Comparison of ENCODE assay signal across 14 cellular contexts in genomic region chr10:122492955-122493597, GRCh38. TPM values are rescaled to one million over a fixed set of nuclear protein-coding genes. Genes with fewer than 3 reads are reported as not detected.
A peak's percentile ranks its signal among the peaks of the same experiment; 100 is the strongest.
DNase-seq lines count a peak whose midpoint lies in the region; ATAC-seq and TF ChIP-seq lines count a peak whose summit lies in the region.
"Had no signal": no experiment of that assay in that cellular context is flagged by ENCODE, and none has a peak within 500 bp of the region (broad histone marks: within the 10 kb centered on the region; RNA-seq: fewer than 3 reads in every experiment).

No MANE protein-coding gene starts in this region.

- intact Hi-C loops in Right ventricle myocardium inferior (cut with DNase I) = no loop called here
- intact Hi-C loops in cardiac septum (cut with DNase I) = no loop called here
- intact Hi-C loops in psoas muscle (cut with DNase I) = loop anchor here in 1 of 2 donors (2.0 kb wide), 1 partner anchor 18 kb away; no protein-coding TSS in a partner anchor
- intact Hi-C loops in Caco-2 (cut with micrococcal nuclease; ENCODE audit: unreplicated experiment) = no loop called here

- no peak for TF ChIP-seq RAD21 in SK-N-SH (IDR thresholded peaks at IDR 0.05; ENCODE audit: low read length)

- no peaks in the 10 kb centered on the region for H3K9me3 Mint-ChIP-seq in Caco-2 (ENCODE audit: unreplicated experiment)
- no peaks in the 10 kb centered on the region for H3K9me3 Mint-ChIP-seq in CD8-positive, alpha-beta memory T cell
- H3K9me3 Mint-ChIP-seq: activated T-helper 2 cell treated with anti-CD3 and anti-CD28 coated beads, Interferon-gamma antibody, Interleukin-2, Interleukin-4, amounts not matched to agents 10 μg/mL and 5 μg/mL and 100 μg/mL, durations not matched to agents 14 hours and 24 hours and 36 hours; central memory CD8-positive, alpha-beta T cell had no signal

- no peak overlapping the region for H2AFZ ChIP-seq in SK-N-SH (ENCODE audit: low read depth)

- 71 to 74% (median 72%) methylated on average over 10 of the region's 10 CpGs for WGBS in psoas muscle, 3 donors
- 86% methylated on average over 9 of the region's 10 CpGs for WGBS in SK-N-SH (ENCODE audit: low lambda C conversion rate)

- H4K20me1 ChIP-seq in SK-N-SH (ENCODE audit: insufficient read depth) = no peaks in the 10 kb centered on the region

- peak overlapping the region; percentile 14 for H3K27ac ChIP-seq in psoas muscle
- no peak overlapping the region for H3K27ac ChIP-seq in CD8-positive, alpha-beta memory T cell (ENCODE audit: low read depth, low read length)
- peak overlapping the region in 1 of 2 experiments; percentile 20; a peak in 1 of 4 replicates for H3K27ac ChIP-seq in SK-N-SH (ENCODE audit: low read depth in 2 of 2, low read length in 1 of 2)
- H3K27ac ChIP-seq: 22Rv1 had no signal

- peaks cover 5% of the 10 kb centered on the region for H3K27me3 Mint-ChIP-seq in Caco-2 (ENCODE audit: insufficient read depth, unreplicated experiment)
- peaks cover 5 to 6% of the 10 kb centered on the region in 2 donors for H3K27me3 Mint-ChIP-seq in CD8-positive, alpha-beta memory T cell

- H3K36me3 ChIP-seq in psoas muscle (ENCODE audit: insufficient read depth in 1 of 2, low read depth in 1 of 2) = no peaks in the 10 kb centered on the region
- no peaks in the 10 kb centered on the region for H3K36me3 ChIP-seq in Caco-2 (ENCODE audit: control insufficient read depth, insufficient read depth, low read length)
- no peaks in the 10 kb centered on the region for H3K36me3 ChIP-seq in CD8-positive, alpha-beta memory T cell (ENCODE audit: insufficient read depth, low read length)
- H3K36me3 ChIP-seq in SK-N-SH (replicated peaks in 1 of 2; ENCODE audit: control insufficient read depth in 1 of 2, insufficient read depth in 2 of 2, low read length in 1 of 2) = peaks cover 3 to 6% of the 10 kb centered on the region in 2 experiments

- no peak overlapping the region for H3K9ac ChIP-seq in SK-N-SH

- H3K9me3 ChIP-seq in psoas muscle (no peaks in the 10 kb centered on the region), Caco-2 (no peaks in the 10 kb centered on the region), SK-N-SH (no peaks in the 10 kb centered on the region)
- no peaks in the 10 kb centered on the region for H3K9me3 ChIP-seq in CD8-positive, alpha-beta memory T cell (ENCODE audit: low read length)

- H3K4me1 Mint-ChIP-seq in Caco-2 (ENCODE audit: low read depth, unreplicated experiment) = no peaks in the 10 kb centered on the region
- H3K4me1 Mint-ChIP-seq in CD8-positive, alpha-beta memory T cell = peaks cover 27 to 39% (median 36%) of the 10 kb centered on the region in 3 donors

- H3K4me3 ChIP-seq in fibroblast of villous mesenchyme (ENCODE audit: low read depth, low read length) (no peak overlapping the region), psoas muscle (no peak overlapping the region), Caco-2 (ENCODE audit: low read depth, low read length) (no peak overlapping the region), SK-N-SH (ENCODE audit: low read depth in 2 of 2, low read length in 1 of 2) (no peak overlapping the region)
- H3K4me3 ChIP-seq in CD8-positive, alpha-beta memory T cell (ENCODE audit: low read length) = no peak overlapping the region

- ATAC-seq in Right ventricle myocardium inferior = peak; percentile 80
- peak in 2 of 4 donors; percentile 25 to 30 for ATAC-seq in psoas muscle
- ATAC-seq: stimulated activated naive CD8-positive, alpha-beta T cell treated with anti-CD3 and anti-CD28 coated beads, Interleukin-15, Interleukin-2, amounts not matched to agents 100 U/mL and 50 U/mL, for 24 hours had no signal

- CTCF ChIA-PET in Caco-2 (lab: Charles Lee) (interaction anchor here (0.5 kb wide), 1 partner anchor 24 kb away, joined by 7 read pairs; no protein-coding TSS in a partner anchor), SK-N-SH (lab: Yijun Ruan, JAX) (interaction anchor here (1.0 to 3.4 kb wide), 4 partner anchors 12 to 150 kb away, joined by 3 to 11 read pairs (median 4); no protein-coding TSS in a partner anchor)
- CTCF ChIA-PET in CD8-positive, alpha-beta memory T cell (lab: Charles Lee) = interaction anchor here (0.6 to 1.3 kb wide), 2 partner anchors 11 to 73 kb away, joined by 3 to 5 read pairs; no protein-coding TSS in a partner anchor

- no TSS peak for BruUV-seq in Caco-2 (replicated peaks; lab: Mats Ljungman, UMichigan)

- no peaks in the 10 kb centered on the region for H3K4me1 ChIP-seq in psoas muscle
- no peaks in the 10 kb centered on the region for H3K4me1 ChIP-seq in Caco-2
- H3K4me1 ChIP-seq in CD8-positive, alpha-beta memory T cell (ENCODE audit: insufficient read depth, low read length) = peaks cover 23% of the 10 kb centered on the region
- H3K4me1 ChIP-seq in SK-N-SH (ENCODE audit: control insufficient read depth in 1 of 2, insufficient read depth in 2 of 2, low read depth in 1 of 2, low read length in 1 of 2) = peaks cover 0 to 13% of the 10 kb centered on the region in 2 experiments; a peak in 2 of 4 replicates

- no peaks in the 10 kb centered on the region for H3K9me2 ChIP-seq in SK-N-SH

- H3F3A ChIP-seq in SK-N-SH (replicated peaks; ENCODE audit: insufficient read depth) = peaks cover 15% of the 10 kb centered on the region

- no peak overlapping the region for H3K4me3 Mint-ChIP-seq in Caco-2 (ENCODE audit: unreplicated experiment)
- peak overlapping the region in 1 of 7 donors; percentile 4 for H3K4me3 Mint-ChIP-seq in CD8-positive, alpha-beta memory T cell
- H3K4me3 Mint-ChIP-seq: central memory CD8-positive, alpha-beta T cell had no signal

- H3K27me3 ChIP-seq in psoas muscle (ENCODE audit: insufficient read depth in 3 of 3, low read length in 2 of 3) (no peaks in the 10 kb centered on the region), Caco-2 (replicated peaks; ENCODE audit: control insufficient read depth, insufficient read depth, low read length) (no peaks in the 10 kb centered on the region), SK-N-SH (ENCODE audit: insufficient read depth) (no peaks in the 10 kb centered on the region)
- no peaks in the 10 kb centered on the region for H3K27me3 ChIP-seq in CD8-positive, alpha-beta memory T cell (ENCODE audit: insufficient read depth, low read length, poor library complexity, severe bottlenecking)

- no peaks in the 10 kb centered on the region for H3K36me3 Mint-ChIP-seq in Caco-2 (ENCODE audit: insufficient read depth, unreplicated experiment)
- no peaks in the 10 kb centered on the region for H3K36me3 Mint-ChIP-seq in CD8-positive, alpha-beta memory T cell

- no peak overlapping the region for H3K27ac Mint-ChIP-seq in Caco-2 (ENCODE audit: unreplicated experiment)
- no peak overlapping the region for H3K27ac Mint-ChIP-seq in CD8-positive, alpha-beta memory T cell
- H3K27ac Mint-ChIP-seq: activated T-helper 2 cell treated with anti-CD3 and anti-CD28 coated beads, Interferon-gamma antibody, Interleukin-2, Interleukin-4, amounts not matched to agents 10 μg/mL and 5 μg/mL and 100 μg/mL, durations not matched to agents 14 hours and 24 hours and 36 hours had no signal

- POLR2A ChIA-PET in Caco-2 (lab: Charles Lee) (no interaction called here), SK-N-SH (lab: Yijun Ruan, JAX) (no interaction called here)
- POLR2A ChIA-PET in CD8-positive, alpha-beta memory T cell (lab: Charles Lee) = no interaction called here

- H3K4me2 ChIP-seq in SK-N-SH = no peak overlapping the region

- H3K79me2 ChIP-seq in SK-N-SH (ENCODE audit: insufficient read depth) = no peaks in the 10 kb centered on the region; the same call in 1 of the 2 replicates

- no peak for TF ChIP-seq EP300 in SK-N-SH (IDR thresholded peaks at IDR 0.05; ENCODE audit: borderline replicate concordance in 1 of 2, low read depth in 1 of 2, low read length in 1 of 2)

- DNase-seq in Right ventricle myocardium inferior (ENCODE audit: missing footprints) (no peak), cardiac septum (ENCODE audit: low spot score) (no peak), fibroblast of villous mesenchyme (ENCODE audit: low read depth) (peak; percentile 57), psoas muscle (no peak), Caco-2 (no peak), nucleus accumbens (lab: John Stamatoyannopoulos, UW) (no peak), SK-N-SH (no peak)
- no peak for DNase-seq in CD8-positive, alpha-beta memory T cell
- DNase-seq: stimulated activated CD4-positive, alpha-beta T cell treated with anti-CD3 and anti-CD28 coated beads, Interleukin-4, amount 100 ng/mL, for 24 hours; stimulated activated naive CD8-positive, alpha-beta T cell treated with anti-CD3 and anti-CD28 coated beads, Interleukin-15, Interleukin-2, amounts not matched to agents 100 U/mL and 50 U/mL, for 24 hours had no signal

- no peak for TF ChIP-seq CTCF in fibroblast of villous mesenchyme (IDR thresholded peaks at IDR 0.05; ENCODE audit: insufficient read depth, low read depth, low read length)
- TF ChIP-seq CTCF in psoas muscle (IDR thresholded peaks at IDR 0.05) = no peak
- no peak for TF ChIP-seq CTCF in Caco-2 (IDR thresholded peaks at IDR 0.05; ENCODE audit: insufficient read depth in 1 of 2, low read depth in 1 of 2, low read length in 1 of 2, severe bottlenecking in 1 of 2, unreplicated experiment in 1 of 2)
- TF ChIP-seq CTCF in SK-N-SH (IDR thresholded peaks at IDR 0.05) = no peak

RNA-seq across cellular contexts. Expression of gene HTRA1, which starts 31.7 kb away (rescaled TPM):
- total RNA-seq in Right ventricle myocardium inferior (41.6 TPM), cardiac septum (104 TPM), fibroblast of villous mesenchyme (88.9 and 160 TPM in 2 replicates), psoas muscle (10 to 100 TPM; 11.6 to 30.8 (median 13.2) TPM), Caco-2 (2022) (0.70 and 1.1 TPM in 2 replicates)
- polyA plus RNA-seq in psoas muscle (10 to 100 TPM; 11.4 to 18.7 (median 11.5) TPM), SK-N-SH (2012; rRNA removed) (291 and 339 TPM in 2 replicates)
- under 1 TPM in 1 of 2 experiments, not detected in 1; 0.13 TPM for total RNA-seq in CD8-positive, alpha-beta memory T cell
- 0.56 TPM for polyA plus RNA-seq in CD8-positive, alpha-beta memory T cell
- 289 and 306 TPM in 2 replicates for polyA plus RNA-seq in SK-N-SH (2012; cell fraction: cytosol; rRNA removed)
- 141 and 235 TPM in 2 replicates for polyA plus RNA-seq in SK-N-SH (2012; cell fraction: nucleus; rRNA removed)
- total RNA-seq: activated T-helper 2 cell treated with anti-CD3 and anti-CD28 coated beads, Interferon-gamma antibody, Interleukin-2, Interleukin-4, amounts not matched to agents 10 μg/mL and 5 μg/mL and 100 μg/mL, durations not matched to agents 14 hours and 24 hours and 36 hours; T-helper 1 cell treated with Interleukin-12 subunit alpha and Interleukin-12 subunit beta and Interleukin-4 antibody, amounts not matched to agents 30 ng/mL and 1 ng/mL, for 36 hours had no signal

RNA-seq across cellular contexts. Expression of gene ARMS2, which starts 38.6 kb away (rescaled TPM):
- not detected for total RNA-seq in Right ventricle myocardium inferior
- 0.92 TPM for total RNA-seq in cardiac septum
- total RNA-seq in fibroblast of villous mesenchyme = not detected in 2 replicates
- total RNA-seq in psoas muscle = not detected
- polyA plus RNA-seq in psoas muscle = under 1 TPM in 1 of 3 donors, not detected in 2; 0.47 TPM
- total RNA-seq in Caco-2 (2022) = not detected in 2 replicates
- not detected for total RNA-seq in CD8-positive, alpha-beta memory T cell
- not detected for polyA plus RNA-seq in CD8-positive, alpha-beta memory T cell
- polyA plus RNA-seq in SK-N-SH (2012; rRNA removed) = not detected in 2 replicates
- 0.04 TPM in 1 of 2 replicates, not detected in the other for polyA plus RNA-seq in SK-N-SH (2012; cell fraction: cytosol; rRNA removed)
- not detected in 2 replicates for polyA plus RNA-seq in SK-N-SH (2012; cell fraction: nucleus; rRNA removed)
- total RNA-seq: activated T-helper 2 cell treated with anti-CD3 and anti-CD28 coated beads, Interferon-gamma antibody, Interleukin-2, Interleukin-4, amounts not matched to agents 10 μg/mL and 5 μg/mL and 100 μg/mL, durations not matched to agents 14 hours and 24 hours and 36 hours; T-helper 1 cell treated with Interleukin-12 subunit alpha and Interleukin-12 subunit beta and Interleukin-4 antibody, amounts not matched to agents 30 ng/mL and 1 ng/mL, for 36 hours had no signal
